Comparison of ENCODE assay signal across 8 cellular contexts in genomic region chr3:192467230-192468186, GRCh38.
DNase-seq lines count a peak whose midpoint lies in the region; ATAC-seq, FAIRE-seq and TF ChIP-seq lines count a peak whose summit lies in the region.

No MANE protein-coding gene starts in this region.

- intact Hi-C loops in K562 (cut with micrococcal nuclease), result loop anchor here (1.0 to 10.0 kb wide), 3 partner anchors 336 to 1105 kb away; no protein-coding TSS in a partner anchor

- peak; percentile 88 for FAIRE-seq in K562 (lab: Jason Lieb, UNC)

- no peak overlapping the region for H3K27ac ChIP-seq in K562 (ENCODE audit: extremely low read depth, low read depth, low read length)

- BruUV-seq in K562 (replicated peaks; lab: Mats Ljungman, UMichigan), result no TSS peak

- POLR2A ChIA-PET in K562 (lab: Yijun Ruan, JAX), result no interaction called here

- TF ChIP-seq CTCF in NB4 (IDR thresholded peaks at IDR 0.05; ENCODE audit: low read depth, low read length), result peak; percentile 67
- TF ChIP-seq CTCF in K562 (IDR thresholded peaks at IDR 0.05 in 2 of 3, conservative IDR thresholded peaks at IDR 0.05 in 1 of 3; ENCODE audit: insufficient read depth in 2 of 3, low read depth in 1 of 3, low read length in 3 of 3), result peak; percentile 59 to 83 (median 78)

- under 1% methylated on average over 13 of the region's 13 CpGs for WGBS in K562 (ENCODE audit: insufficient coverage, low coverage, missing lambda C conversion rate)

- no peaks in the 10 kb centered on the region for H3K9me3 ChIP-seq in K562 (replicated peaks; ENCODE audit: control insufficient read depth, insufficient read depth, low read depth, low read length)

- TF ChIP-seq EP300 in K562 (IDR thresholded peaks at IDR 0.05; ENCODE audit: low read length), result no peak

- no peaks in the 10 kb centered on the region for H3K36me3 ChIP-seq in K562 (ENCODE audit: control insufficient read depth, insufficient read depth, low read length)

- H2AFZ ChIP-seq in K562 (ENCODE audit: low read depth, low read length), result no peak overlapping the region

- H3K4me2 ChIP-seq in K562 (ENCODE audit: insufficient read depth, low read length), result no peak overlapping the region

- peak; percentile 67 to 75 for TF ChIP-seq RAD21 in K562 (CRISPR knock-in tag; conservative IDR thresholded peaks at IDR 0.05 in 1 of 2, IDR thresholded peaks at IDR 0.05 in 1 of 2)

- in situ Hi-C loops in K562 (cut with MboI), result loop anchor here (25.0 kb wide), 1 partner anchor 1870 kb away; no protein-coding TSS in a partner anchor

- no peaks in the 10 kb centered on the region for H3K27me3 ChIP-seq in K562 (ENCODE audit: control insufficient read depth in 2 of 2, insufficient read depth in 2 of 2, low read length in 2 of 2)

- CTCF ChIA-PET in K562 (lab: Yijun Ruan, JAX; ENCODE audit: low intra/inter-chr PET ratio), result interaction anchor here (1.2 kb wide), 1 partner anchor 335 kb away, joined by 8 read pairs; no protein-coding TSS in a partner anchor

- H4K20me1 ChIP-seq in K562 (replicated peaks; ENCODE audit: control insufficient read depth, insufficient read depth, low read length), result no peaks in the 10 kb centered on the region

- H3K9ac ChIP-seq in K562 (ENCODE audit: insufficient read depth in 1 of 2, low read depth in 2 of 2, low read length in 2 of 2), result no peak overlapping the region

- TF ChIP-seq POLR2A in NB4 (IDR thresholded peaks at IDR 0.05; ENCODE audit: extremely low read depth, insufficient read length), result no peak
- no peak for TF ChIP-seq POLR2A in K562 (conservative IDR thresholded peaks at IDR 0.05)

- no peaks in the 10 kb centered on the region for H3K4me1 ChIP-seq in K562 (replicated peaks in 1 of 2; ENCODE audit: control insufficient read depth in 2 of 2, insufficient read depth in 2 of 2, low read length in 2 of 2)

- ATAC-seq in HG02610 (IDR thresholded peaks at IDR 0.05; ENCODE audit: unreplicated experiment), result peak; percentile 86
- ATAC-seq in K562, result peak; percentile 93

- no peaks in the 10 kb centered on the region for H3K79me2 ChIP-seq in K562 (ENCODE audit: control insufficient read depth, insufficient read depth, low read length)

- H3K4me3 ChIP-seq in NB4 (ENCODE audit: low read depth, low read length) (no peak overlapping the region), K562 (no peak overlapping the region)

- no peaks in the 10 kb centered on the region for H3K9me1 ChIP-seq in K562 (ENCODE audit: control insufficient read depth, insufficient read depth, low read length)

- DNase-seq in activated gamma-delta T cell treated with Interleukin-2 at 50 U/mL for 16 hours, result peak; percentile 12
- no peak for DNase-seq in activated gamma-delta T cell (lab: John Stamatoyannopoulos, UW)
- DNase-seq in NB4 (ENCODE audit: low read depth), result peak; percentile 46
- peak; percentile 10 for DNase-seq in SKM-1 (lab: John Stamatoyannopoulos, UW; ENCODE audit: unreplicated experiment)
- DNase-seq in K562 (ENCODE audit: extremely low read depth in 1 of 4, low spot score in 3 of 4), result peak; percentile 48 to 65 (median 60)
- DNase-seq in inferior parietal cortex (ENCODE audit: extremely low spot score), result peak; percentile 88
- DNase-seq in stimulated activated CD4-positive, alpha-beta T cell treated with anti-CD3 and anti-CD28 coated beads, Interleukin-1b, Interleukin-23, amount 100 ng/mL, for 24 hours (ENCODE audit: low read depth in 4 of 4, low spot score in 1 of 4), result peak in 3 of 4 experiments; percentile 13 to 33 (median 25)

TF ChIP-seq in K562, 482 proteins besides CTCF, POLR2A, EP300 and RAD21:
- TF ChIP-seq STAG1 (CRISPR knock-in tag; IDR thresholded peaks at IDR 0.05; ENCODE audit: borderline replicate concordance) (peak; percentile 54; the same call in 1 of the 2 replicates), ZNF121 (CRISPR knock-in tag; conservative IDR thresholded peaks at IDR 0.05) (peak; percentile 48; the same call in 1 of the 2 replicates), DEAF1 (CRISPR knock-in tag; IDR thresholded peaks at IDR 0.05) (peak; percentile 15; the same call in 1 of the 2 replicates), FOXJ3 (CRISPR knock-in tag; IDR thresholded peaks at IDR 0.05) (no peak), RB1 (IDR thresholded peaks at IDR 0.05; ENCODE audit: low read depth) (0 out of 2 replicates have a peak, but pooled peaks have one; percentile 24), PTRF (tag; IDR thresholded peaks at IDR 0.05) (no peak), SMC3 (conservative IDR thresholded peaks at IDR 0.05; ENCODE audit: insufficient read depth, low read depth, low read length) (peak; percentile 52)
- TF ChIP-seq, protein P1, sequence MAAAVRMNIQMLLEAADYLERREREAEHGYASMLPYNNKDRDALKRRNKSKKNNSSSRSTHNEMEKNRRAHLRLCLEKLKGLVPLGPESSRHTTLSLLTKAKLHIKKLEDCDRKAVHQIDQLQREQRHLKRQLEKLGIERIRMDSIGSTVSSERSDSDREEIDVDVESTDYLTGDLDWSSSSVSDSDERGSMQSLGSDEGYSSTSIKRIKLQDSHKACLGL (CRISPR knock-in tag; IDR thresholded peaks at IDR 0.05; ENCODE audit: borderline replicate concordance, poor library complexity, severe bottlenecking), result no peak
- TF ChIP-seq, protein P2, sequence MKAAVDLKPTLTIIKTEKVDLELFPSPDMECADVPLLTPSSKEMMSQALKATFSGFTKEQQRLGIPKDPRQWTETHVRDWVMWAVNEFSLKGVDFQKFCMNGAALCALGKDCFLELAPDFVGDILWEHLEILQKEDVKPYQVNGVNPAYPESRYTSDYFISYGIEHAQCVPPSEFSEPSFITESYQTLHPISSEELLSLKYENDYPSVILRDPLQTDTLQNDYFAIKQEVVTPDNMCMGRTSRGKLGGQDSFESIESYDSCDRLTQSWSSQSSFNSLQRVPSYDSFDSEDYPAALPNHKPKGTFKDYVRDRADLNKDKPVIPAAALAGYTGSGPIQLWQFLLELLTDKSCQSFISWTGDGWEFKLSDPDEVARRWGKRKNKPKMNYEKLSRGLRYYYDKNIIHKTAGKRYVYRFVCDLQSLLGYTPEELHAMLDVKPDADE (conservative IDR thresholded peaks at IDR 0.05; ENCODE audit: control insufficient read depth, low read depth, low read length), result no peak
